ENCODE assay signal across 8 cellular contexts in genomic region chr4:165215761-165216593, GRCh38. TPM values are rescaled to one million over a fixed set of nuclear protein-coding genes. Genes with fewer than 3 reads are reported as not detected.
DNase-seq lines count a peak whose midpoint lies in the region; ATAC-seq, FAIRE-seq and TF ChIP-seq lines count a peak whose summit lies in the region.
"Not testable (repeated sequence)": the region's sequence is repeated elsewhere in the genome, so short reads cannot be mapped to it uniquely, and the experiment has no call there.

No MANE protein-coding gene starts in this region.

- not testable (repeated sequence) for TF ChIP-seq POLR2A in endothelial cell of umbilical vein (IDR thresholded peaks at IDR 0.05; ENCODE audit: low read depth, low read length); upper lobe of left lung (IDR thresholded peaks at IDR 0.05)

- H3K4me3 Mint-ChIP-seq in activated T-helper 17 cell treated with anti-CD3 and anti-CD28 coated beads, Interleukin-2, amount 50 U/mL, for 72 hours = peak overlapping the region; percentile 65

- not testable (repeated sequence) for H2AFZ ChIP-seq in endothelial cell of umbilical vein (ENCODE audit: low read depth, low read length)

- not testable (repeated sequence) for H3K9me3 Mint-ChIP-seq in activated T-helper 17 cell treated with anti-CD3 and anti-CD28 coated beads, Interleukin-2, amount 50 U/mL, for 72 hours

- peak overlapping the region; percentile 92 for H3K27ac Mint-ChIP-seq in activated T-helper 17 cell treated with anti-CD3 and anti-CD28 coated beads, Interleukin-2, amount 50 U/mL, for 72 hours

- H3K27me3 ChIP-seq in endothelial cell of umbilical vein (ENCODE audit: control insufficient read depth in 2 of 2, insufficient read depth in 2 of 2, low read length in 2 of 2); upper lobe of left lung: not testable (repeated sequence)

- intact Hi-C loops in endothelial cell of umbilical vein (cut with micrococcal nuclease) = not testable (repeated sequence)

- not testable (repeated sequence) for H3K27me3 Mint-ChIP-seq in activated T-helper 17 cell treated with anti-CD3 and anti-CD28 coated beads, Interleukin-2, amount 50 U/mL, for 72 hours

- not testable (repeated sequence) for H3K27ac ChIP-seq in endothelial cell of umbilical vein (ENCODE audit: insufficient read depth, low read depth, low read length)
- peak overlapping the region in 3 of 4 donors; percentile 12 to 54 (median 40) for H3K27ac ChIP-seq in upper lobe of left lung

- not testable (repeated sequence) for H4K20me1 ChIP-seq in endothelial cell of umbilical vein (replicated peaks; ENCODE audit: control insufficient read depth, extremely low read depth, insufficient read depth, low read length)

- peaks cover 27% of the 10 kb centered on the region for H3K36me3 Mint-ChIP-seq in activated T-helper 17 cell treated with anti-CD3 and anti-CD28 coated beads, Interleukin-2, amount 50 U/mL, for 72 hours (ENCODE audit: low read depth)

- BruUV-seq in endothelial cell of umbilical vein (replicated peaks; lab: Mats Ljungman, UMichigan) = not testable (repeated sequence)

- H3K4me1 ChIP-seq in endothelial cell of umbilical vein (ENCODE audit: control insufficient read depth, extremely low read depth, insufficient read depth, low read length) (peaks cover 19% of the 10 kb centered on the region), upper lobe of left lung (peaks cover 9 to 31% (median 26%) of the 10 kb centered on the region in 4 donors)

- not testable (repeated sequence) for TF ChIP-seq CTCF in endothelial cell of umbilical vein (IDR thresholded peaks at IDR 0.05; ENCODE audit: extremely low read depth in 1 of 2, insufficient read depth in 1 of 2, low read depth in 1 of 2, low read length in 2 of 2); upper lobe of left lung (IDR thresholded peaks at IDR 0.05)

- not testable (repeated sequence) for H3K9me1 ChIP-seq in endothelial cell of umbilical vein (replicated peaks; ENCODE audit: control insufficient read depth, extremely low read depth, insufficient read depth, low read length)

- not testable (repeated sequence) for FAIRE-seq in endothelial cell of umbilical vein (lab: Jason Lieb, UNC)

- POLR2A ChIA-PET in endothelial cell of umbilical vein (lab: Charles Lee) = not testable (repeated sequence)

- H3K79me2 ChIP-seq in endothelial cell of umbilical vein (ENCODE audit: control insufficient read depth, insufficient read depth, low read length) = peaks cover 26% of the 10 kb centered on the region

- 69 to 77% methylated on average over 2 of the region's 2 CpGs for WGBS in upper lobe of left lung, 2 donors

- H3K4me1 Mint-ChIP-seq in activated T-helper 17 cell treated with anti-CD3 and anti-CD28 coated beads, Interleukin-2, amount 50 U/mL, for 72 hours = peaks cover 41% of the 10 kb centered on the region

- H3K4me2 ChIP-seq in endothelial cell of umbilical vein (ENCODE audit: insufficient read depth, low read length) = not testable (repeated sequence)

- DNase-seq in OCI-M1 (lab: John Stamatoyannopoulos, UW) = peak; percentile 29
- peak; percentile 47 for DNase-seq in endothelial cell of umbilical vein (ENCODE audit: low read depth, low spot score)
- DNase-seq in upper lobe of left lung = not testable (repeated sequence)

- peak; percentile 41 for ATAC-seq in GM18520 (IDR thresholded peaks at IDR 0.05; ENCODE audit: unreplicated experiment)
- peak; percentile 70 for ATAC-seq in GM21360 (IDR thresholded peaks at IDR 0.05; ENCODE audit: unreplicated experiment)
- ATAC-seq in HG02840 (IDR thresholded peaks at IDR 0.05; ENCODE audit: low FRiP score, unreplicated experiment) = peak; percentile 61
- ATAC-seq in HG03342 (IDR thresholded peaks at IDR 0.05; ENCODE audit: unreplicated experiment) = peak; percentile 49
- peak; percentile 59 for ATAC-seq in activated T-helper 17 cell treated with anti-CD3 and anti-CD28 coated beads, Interleukin-2, amount 50 U/mL, for 72 hours (replicated peaks)
- peak in 1 of 2 donors; percentile 51 for ATAC-seq in upper lobe of left lung (ENCODE audit: low FRiP score in 2 of 2)

- not testable (repeated sequence) for TF ChIP-seq EP300 in upper lobe of left lung (IDR thresholded peaks at IDR 0.05)

- H3K4me3 ChIP-seq in endothelial cell of umbilical vein (replicated peaks in 1 of 3; ENCODE audit: insufficient read depth in 1 of 3, low read depth in 1 of 3, low read length in 3 of 3); upper lobe of left lung: not testable (repeated sequence)

- CTCF ChIA-PET in endothelial cell of umbilical vein (lab: Charles Lee) = not testable (repeated sequence)

- not testable (repeated sequence) for H3K9ac ChIP-seq in endothelial cell of umbilical vein (replicated peaks; ENCODE audit: extremely low read depth, insufficient read depth, low read length)

- not testable (repeated sequence) for H3K36me3 ChIP-seq in endothelial cell of umbilical vein (ENCODE audit: control insufficient read depth in 2 of 2, extremely low read depth in 1 of 2, insufficient read depth in 2 of 2, low read length in 2 of 2); upper lobe of left lung

- H3K9me3 ChIP-seq in endothelial cell of umbilical vein (replicated peaks; ENCODE audit: control insufficient read depth, insufficient read depth, low read length); upper lobe of left lung: not testable (repeated sequence)

- dilution Hi-C loops in endothelial cell of umbilical vein (cut with MboI; ENCODE audit: extremely low pct_ligation_motif_present, low sequenced_read_pairs) = not testable (repeated sequence)

RNA-seq across cellular contexts. Expression of gene KLHL2, which starts 8.6 kb away (rescaled TPM):
- total RNA-seq in activated T-helper 17 cell treated with anti-CD3 and anti-CD28 coated beads, Interleukin-2, amount 50 U/mL, for 72 hours = 10 to 100 TPM; 25.4 to 27.3 TPM
- total RNA-seq in endothelial cell of umbilical vein (22.1 and 22.9 TPM in 2 replicates), upper lobe of left lung (10 to 100 TPM; 25.1 to 57.6 (median 41.5) TPM)
- 6.9 and 9.9 TPM in 2 replicates for polyA plus RNA-seq in endothelial cell of umbilical vein
- 12.7 and 14.1 TPM in 2 replicates for polyA plus RNA-seq in endothelial cell of umbilical vein (2011; cell fraction: cytosol; rRNA removed)
- 17.2 and 24.1 TPM in 2 replicates for polyA plus RNA-seq in endothelial cell of umbilical vein (2011; cell fraction: nucleus; rRNA removed)
- polyA plus RNA-seq in endothelial cell of umbilical vein (2012) = 16.7 and 21.8 TPM in 2 replicates
- 13.2 and 13.3 TPM in 2 replicates for polyA minus RNA-seq in endothelial cell of umbilical vein
- polyA minus RNA-seq in endothelial cell of umbilical vein (2011; cell fraction: cytosol; rRNA and poly(A)+ RNA removed) = 6.6 TPM
- polyA minus RNA-seq in endothelial cell of umbilical vein (2011; cell fraction: nucleus; rRNA and poly(A)+ RNA removed) = 13.4 and 13.8 TPM in 2 replicates
